1 cellular context compared by ENCODE assay signal in the genomic region with DNA sequence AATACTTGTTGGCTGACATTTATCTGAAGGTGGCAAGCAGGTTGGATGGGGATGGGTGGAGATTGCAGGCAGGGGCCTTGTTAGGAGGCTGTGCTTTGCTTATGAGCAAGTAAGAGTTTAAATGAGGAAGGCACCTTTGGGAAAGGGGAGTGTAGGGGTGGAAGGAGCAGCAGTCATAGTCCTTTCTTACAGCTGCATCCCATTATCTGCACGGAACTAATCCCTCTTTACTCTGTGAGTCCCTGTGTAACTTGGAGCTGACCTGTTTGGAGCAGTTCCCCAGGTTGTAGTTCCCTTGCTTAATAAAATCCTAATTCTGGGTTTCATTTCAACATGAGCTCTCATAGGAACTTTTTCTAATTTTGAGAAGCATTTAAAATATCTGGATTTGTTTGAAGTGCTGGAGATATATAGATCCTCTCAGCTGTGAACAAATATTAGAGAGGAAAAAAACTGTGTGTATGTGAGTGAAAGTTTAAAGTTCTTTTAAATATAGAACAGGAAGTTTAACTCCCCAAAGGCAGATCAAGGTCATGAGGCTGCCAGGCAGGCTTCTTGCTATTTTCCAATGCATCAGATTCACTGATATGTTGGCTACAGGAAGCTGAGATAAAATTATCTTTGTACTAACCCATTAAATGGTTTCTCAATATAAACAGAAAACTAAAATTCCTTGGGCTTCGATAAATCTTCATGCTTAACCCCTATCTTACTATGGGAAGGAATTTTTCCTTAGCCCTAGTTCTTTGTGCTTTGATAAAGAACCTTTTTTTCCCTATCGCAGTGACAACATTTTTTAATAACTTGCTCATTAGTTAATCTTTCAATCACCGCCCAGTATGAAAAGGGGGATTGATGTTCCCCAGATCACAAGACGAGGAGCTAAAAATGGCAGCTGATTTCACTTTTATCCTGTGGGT.
TF ChIP-seq lines count a peak whose summit lies in the region.

No MANE protein-coding gene starts in this region.

TF ChIP-seq in HepG2, 621 proteins besides CTCF, POLR2A, EP300 and RAD21 (continued from another document and continues in another):
- TF ChIP-seq, protein P1, sequence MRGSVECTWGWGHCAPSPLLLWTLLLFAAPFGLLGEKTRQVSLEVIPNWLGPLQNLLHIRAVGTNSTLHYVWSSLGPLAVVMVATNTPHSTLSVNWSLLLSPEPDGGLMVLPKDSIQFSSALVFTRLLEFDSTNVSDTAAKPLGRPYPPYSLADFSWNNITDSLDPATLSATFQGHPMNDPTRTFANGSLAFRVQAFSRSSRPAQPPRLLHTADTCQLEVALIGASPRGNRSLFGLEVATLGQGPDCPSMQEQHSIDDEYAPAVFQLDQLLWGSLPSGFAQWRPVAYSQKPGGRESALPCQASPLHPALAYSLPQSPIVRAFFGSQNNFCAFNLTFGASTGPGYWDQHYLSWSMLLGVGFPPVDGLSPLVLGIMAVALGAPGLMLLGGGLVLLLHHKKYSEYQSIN (CRISPR knock-in tag; IDR thresholded peaks at IDR 0.05; ENCODE audit: borderline replicate concordance) = no peak
- peak; percentile 26; the same call in 1 of the 2 replicates for TF ChIP-seq HOXA3 (CRISPR knock-in tag; IDR thresholded peaks at IDR 0.05)
- TF ChIP-seq GLI4 (CRISPR knock-in tag; IDR thresholded peaks at IDR 0.05; ENCODE audit: borderline replicate concordance) = no peak
- TF ChIP-seq, protein P2, sequence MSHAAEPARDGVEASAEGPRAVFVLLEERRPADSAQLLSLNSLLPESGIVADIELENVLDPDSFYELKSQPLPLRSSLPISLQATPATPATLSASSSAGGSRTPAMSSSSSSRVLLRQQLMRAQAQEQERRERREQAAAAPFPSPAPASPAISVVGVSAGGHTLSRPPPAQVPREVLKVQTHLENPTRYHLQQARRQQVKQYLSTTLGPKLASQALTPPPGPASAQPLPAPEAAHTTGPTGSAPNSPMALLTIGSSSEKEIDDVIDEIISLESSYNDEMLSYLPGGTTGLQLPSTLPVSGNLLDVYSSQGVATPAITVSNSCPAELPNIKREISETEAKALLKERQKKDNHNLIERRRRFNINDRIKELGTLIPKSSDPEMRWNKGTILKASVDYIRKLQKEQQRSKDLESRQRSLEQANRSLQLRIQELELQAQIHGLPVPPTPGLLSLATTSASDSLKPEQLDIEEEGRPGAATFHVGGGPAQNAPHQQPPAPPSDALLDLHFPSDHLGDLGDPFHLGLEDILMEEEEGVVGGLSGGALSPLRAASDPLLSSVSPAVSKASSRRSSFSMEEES (CRISPR knock-in tag; IDR thresholded peaks at IDR 0.05) = peak; percentile 79; the same call in 1 of the 2 replicates
- peak; percentile 21; the same call in 1 of the 2 replicates for TF ChIP-seq MBD4 (IDR thresholded peaks at IDR 0.05; ENCODE audit: borderline replicate concordance, low read length)
- 0 out of 2 replicates have a peak, but pooled peaks have one; percentile 76 for TF ChIP-seq PAX8 (CRISPR knock-in tag; IDR thresholded peaks at IDR 0.05; ENCODE audit: borderline replicate concordance)
- TF ChIP-seq, protein P3, sequence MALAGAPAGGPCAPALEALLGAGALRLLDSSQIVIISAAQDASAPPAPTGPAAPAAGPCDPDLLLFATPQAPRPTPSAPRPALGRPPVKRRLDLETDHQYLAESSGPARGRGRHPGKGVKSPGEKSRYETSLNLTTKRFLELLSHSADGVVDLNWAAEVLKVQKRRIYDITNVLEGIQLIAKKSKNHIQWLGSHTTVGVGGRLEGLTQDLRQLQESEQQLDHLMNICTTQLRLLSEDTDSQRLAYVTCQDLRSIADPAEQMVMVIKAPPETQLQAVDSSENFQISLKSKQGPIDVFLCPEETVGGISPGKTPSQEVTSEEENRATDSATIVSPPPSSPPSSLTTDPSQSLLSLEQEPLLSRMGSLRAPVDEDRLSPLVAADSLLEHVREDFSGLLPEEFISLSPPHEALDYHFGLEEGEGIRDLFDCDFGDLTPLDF (CRISPR knock-in tag; IDR thresholded peaks at IDR 0.05) = no peak
- no peak for TF ChIP-seq KAT2B (IDR thresholded peaks at IDR 0.05; ENCODE audit: borderline replicate concordance, low read depth, low read length)
- no peak for TF ChIP-seq HOXA9 (CRISPR knock-in tag; IDR thresholded peaks at IDR 0.05; ENCODE audit: borderline replicate concordance)
- TF ChIP-seq SRSF1 (optimal IDR thresholded peaks at IDR 0.05; ENCODE audit: low read depth, low read length) = no peak
- TF ChIP-seq, protein P4, sequence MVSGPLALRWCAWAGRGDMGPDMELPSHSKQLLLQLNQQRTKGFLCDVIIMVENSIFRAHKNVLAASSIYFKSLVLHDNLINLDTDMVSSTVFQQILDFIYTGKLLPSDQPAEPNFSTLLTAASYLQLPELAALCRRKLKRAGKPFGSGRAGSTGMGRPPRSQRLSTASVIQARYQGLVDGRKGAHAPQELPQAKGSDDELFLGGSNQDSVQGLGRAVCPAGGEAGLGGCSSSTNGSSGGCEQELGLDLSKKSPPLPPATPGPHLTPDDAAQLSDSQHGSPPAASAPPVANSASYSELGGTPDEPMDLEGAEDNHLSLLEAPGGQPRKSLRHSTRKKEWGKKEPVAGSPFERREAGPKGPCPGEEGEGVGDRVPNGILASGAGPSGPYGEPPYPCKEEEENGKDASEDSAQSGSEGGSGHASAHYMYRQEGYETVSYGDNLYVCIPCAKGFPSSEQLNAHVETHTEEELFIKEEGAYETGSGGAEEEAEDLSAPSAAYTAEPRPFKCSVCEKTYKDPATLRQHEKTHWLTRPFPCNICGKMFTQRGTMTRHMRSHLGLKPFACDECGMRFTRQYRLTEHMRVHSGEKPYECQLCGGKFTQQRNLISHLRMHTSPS (CRISPR knock-in tag; IDR thresholded peaks at IDR 0.05; ENCODE audit: low read depth) = no peak
- TF ChIP-seq NCOA2 (CRISPR knock-in tag; IDR thresholded peaks at IDR 0.05) = peak; percentile 91
- TF ChIP-seq, protein P5, sequence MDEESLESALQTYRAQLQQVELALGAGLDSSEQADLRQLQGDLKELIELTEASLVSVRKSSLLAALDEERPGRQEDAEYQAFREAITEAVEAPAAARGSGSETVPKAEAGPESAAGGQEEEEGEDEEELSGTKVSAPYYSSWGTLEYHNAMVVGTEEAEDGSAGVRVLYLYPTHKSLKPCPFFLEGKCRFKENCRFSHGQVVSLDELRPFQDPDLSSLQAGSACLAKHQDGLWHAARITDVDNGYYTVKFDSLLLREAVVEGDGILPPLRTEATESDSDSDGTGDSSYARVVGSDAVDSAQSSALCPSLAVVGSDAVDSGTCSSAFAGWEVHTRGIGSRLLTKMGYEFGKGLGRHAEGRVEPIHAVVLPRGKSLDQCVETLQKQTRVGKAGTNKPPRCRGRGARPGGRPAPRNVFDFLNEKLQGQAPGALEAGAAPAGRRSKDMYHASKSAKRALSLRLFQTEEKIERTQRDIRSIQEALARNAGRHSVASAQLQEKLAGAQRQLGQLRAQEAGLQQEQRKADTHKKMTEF (CRISPR knock-in tag; IDR thresholded peaks at IDR 0.05) = peak; percentile 72
- TF ChIP-seq, protein P6, sequence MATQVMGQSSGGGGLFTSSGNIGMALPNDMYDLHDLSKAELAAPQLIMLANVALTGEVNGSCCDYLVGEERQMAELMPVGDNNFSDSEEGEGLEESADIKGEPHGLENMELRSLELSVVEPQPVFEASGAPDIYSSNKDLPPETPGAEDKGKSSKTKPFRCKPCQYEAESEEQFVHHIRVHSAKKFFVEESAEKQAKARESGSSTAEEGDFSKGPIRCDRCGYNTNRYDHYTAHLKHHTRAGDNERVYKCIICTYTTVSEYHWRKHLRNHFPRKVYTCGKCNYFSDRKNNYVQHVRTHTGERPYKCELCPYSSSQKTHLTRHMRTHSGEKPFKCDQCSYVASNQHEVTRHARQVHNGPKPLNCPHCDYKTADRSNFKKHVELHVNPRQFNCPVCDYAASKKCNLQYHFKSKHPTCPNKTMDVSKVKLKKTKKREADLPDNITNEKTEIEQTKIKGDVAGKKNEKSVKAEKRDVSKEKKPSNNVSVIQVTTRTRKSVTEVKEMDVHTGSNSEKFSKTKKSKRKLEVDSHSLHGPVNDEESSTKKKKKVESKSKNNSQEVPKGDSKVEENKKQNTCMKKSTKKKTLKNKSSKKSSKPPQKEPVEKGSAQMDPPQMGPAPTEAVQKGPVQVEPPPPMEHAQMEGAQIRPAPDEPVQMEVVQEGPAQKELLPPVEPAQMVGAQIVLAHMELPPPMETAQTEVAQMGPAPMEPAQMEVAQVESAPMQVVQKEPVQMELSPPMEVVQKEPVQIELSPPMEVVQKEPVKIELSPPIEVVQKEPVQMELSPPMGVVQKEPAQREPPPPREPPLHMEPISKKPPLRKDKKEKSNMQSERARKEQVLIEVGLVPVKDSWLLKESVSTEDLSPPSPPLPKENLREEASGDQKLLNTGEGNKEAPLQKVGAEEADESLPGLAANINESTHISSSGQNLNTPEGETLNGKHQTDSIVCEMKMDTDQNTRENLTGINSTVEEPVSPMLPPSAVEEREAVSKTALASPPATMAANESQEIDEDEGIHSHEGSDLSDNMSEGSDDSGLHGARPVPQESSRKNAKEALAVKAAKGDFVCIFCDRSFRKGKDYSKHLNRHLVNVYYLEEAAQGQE (IDR thresholded peaks at IDR 0.05; ENCODE audit: borderline replicate concordance in 1 of 2, low read depth in 1 of 2, low read length in 2 of 2) = no peak
- no peak for TF ChIP-seq AKAP8 (CRISPR knock-in tag; IDR thresholded peaks at IDR 0.05)
- TF ChIP-seq TSC22D2 (CRISPR knock-in tag; IDR thresholded peaks at IDR 0.05; ENCODE audit: borderline replicate concordance) = no peak
- TF ChIP-seq, protein P7, sequence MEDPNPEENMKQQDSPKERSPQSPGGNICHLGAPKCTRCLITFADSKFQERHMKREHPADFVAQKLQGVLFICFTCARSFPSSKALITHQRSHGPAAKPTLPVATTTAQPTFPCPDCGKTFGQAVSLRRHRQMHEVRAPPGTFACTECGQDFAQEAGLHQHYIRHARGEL (CRISPR knock-in tag; IDR thresholded peaks at IDR 0.05) = no peak
- no peak for TF ChIP-seq KLF11 (CRISPR knock-in tag; IDR thresholded peaks at IDR 0.05)
- TF ChIP-seq POLR2G (IDR thresholded peaks at IDR 0.05; ENCODE audit: low read depth, low read length) = no peak; the same call in 1 of the 2 replicates
- TF ChIP-seq, protein P8, sequence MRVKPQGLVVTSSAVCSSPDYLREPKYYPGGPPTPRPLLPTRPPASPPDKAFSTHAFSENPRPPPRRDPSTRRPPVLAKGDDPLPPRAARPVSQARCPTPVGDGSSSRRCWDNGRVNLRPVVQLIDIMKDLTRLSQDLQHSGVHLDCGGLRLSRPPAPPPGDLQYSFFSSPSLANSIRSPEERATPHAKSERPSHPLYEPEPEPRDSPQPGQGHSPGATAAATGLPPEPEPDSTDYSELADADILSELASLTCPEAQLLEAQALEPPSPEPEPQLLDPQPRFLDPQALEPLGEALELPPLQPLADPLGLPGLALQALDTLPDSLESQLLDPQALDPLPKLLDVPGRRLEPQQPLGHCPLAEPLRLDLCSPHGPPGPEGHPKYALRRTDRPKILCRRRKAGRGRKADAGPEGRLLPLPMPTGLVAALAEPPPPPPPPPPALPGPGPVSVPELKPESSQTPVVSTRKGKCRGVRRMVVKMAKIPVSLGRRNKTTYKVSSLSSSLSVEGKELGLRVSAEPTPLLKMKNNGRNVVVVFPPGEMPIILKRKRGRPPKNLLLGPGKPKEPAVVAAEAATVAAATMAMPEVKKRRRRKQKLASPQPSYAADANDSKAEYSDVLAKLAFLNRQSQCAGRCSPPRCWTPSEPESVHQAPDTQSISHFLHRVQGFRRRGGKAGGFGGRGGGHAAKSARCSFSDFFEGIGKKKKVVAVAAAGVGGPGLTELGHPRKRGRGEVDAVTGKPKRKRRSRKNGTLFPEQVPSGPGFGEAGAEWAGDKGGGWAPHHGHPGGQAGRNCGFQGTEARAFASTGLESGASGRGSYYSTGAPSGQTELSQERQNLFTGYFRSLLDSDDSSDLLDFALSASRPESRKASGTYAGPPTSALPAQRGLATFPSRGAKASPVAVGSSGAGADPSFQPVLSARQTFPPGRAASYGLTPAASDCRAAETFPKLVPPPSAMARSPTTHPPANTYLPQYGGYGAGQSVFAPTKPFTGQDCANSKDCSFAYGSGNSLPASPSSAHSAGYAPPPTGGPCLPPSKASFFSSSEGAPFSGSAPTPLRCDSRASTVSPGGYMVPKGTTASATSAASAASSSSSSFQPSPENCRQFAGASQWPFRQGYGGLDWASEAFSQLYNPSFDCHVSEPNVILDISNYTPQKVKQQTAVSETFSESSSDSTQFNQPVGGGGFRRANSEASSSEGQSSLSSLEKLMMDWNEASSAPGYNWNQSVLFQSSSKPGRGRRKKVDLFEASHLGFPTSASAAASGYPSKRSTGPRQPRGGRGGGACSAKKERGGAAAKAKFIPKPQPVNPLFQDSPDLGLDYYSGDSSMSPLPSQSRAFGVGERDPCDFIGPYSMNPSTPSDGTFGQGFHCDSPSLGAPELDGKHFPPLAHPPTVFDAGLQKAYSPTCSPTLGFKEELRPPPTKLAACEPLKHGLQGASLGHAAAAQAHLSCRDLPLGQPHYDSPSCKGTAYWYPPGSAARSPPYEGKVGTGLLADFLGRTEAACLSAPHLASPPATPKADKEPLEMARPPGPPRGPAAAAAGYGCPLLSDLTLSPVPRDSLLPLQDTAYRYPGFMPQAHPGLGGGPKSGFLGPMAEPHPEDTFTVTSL (CRISPR knock-in tag; IDR thresholded peaks at IDR 0.05; ENCODE audit: borderline replicate concordance) = peak; percentile 59; the same call in 1 of the 2 replicates
- no peak for TF ChIP-seq ZNF230 (CRISPR knock-in tag; IDR thresholded peaks at IDR 0.05)
- no peak; the same call in 1 of the 2 replicates for TF ChIP-seq SMAD3 (CRISPR knock-in tag; IDR thresholded peaks at IDR 0.05)
- TF ChIP-seq ZSCAN21 (CRISPR knock-in tag; IDR thresholded peaks at IDR 0.05; ENCODE audit: borderline replicate concordance) = no peak
- no peak for TF ChIP-seq ZNF674 (CRISPR knock-in tag; IDR thresholded peaks at IDR 0.05; ENCODE audit: low read depth)
- TF ChIP-seq SP5 (CRISPR knock-in tag; IDR thresholded peaks at IDR 0.05; ENCODE audit: borderline replicate concordance, low read depth) = no peak
- TF ChIP-seq, protein P9, sequence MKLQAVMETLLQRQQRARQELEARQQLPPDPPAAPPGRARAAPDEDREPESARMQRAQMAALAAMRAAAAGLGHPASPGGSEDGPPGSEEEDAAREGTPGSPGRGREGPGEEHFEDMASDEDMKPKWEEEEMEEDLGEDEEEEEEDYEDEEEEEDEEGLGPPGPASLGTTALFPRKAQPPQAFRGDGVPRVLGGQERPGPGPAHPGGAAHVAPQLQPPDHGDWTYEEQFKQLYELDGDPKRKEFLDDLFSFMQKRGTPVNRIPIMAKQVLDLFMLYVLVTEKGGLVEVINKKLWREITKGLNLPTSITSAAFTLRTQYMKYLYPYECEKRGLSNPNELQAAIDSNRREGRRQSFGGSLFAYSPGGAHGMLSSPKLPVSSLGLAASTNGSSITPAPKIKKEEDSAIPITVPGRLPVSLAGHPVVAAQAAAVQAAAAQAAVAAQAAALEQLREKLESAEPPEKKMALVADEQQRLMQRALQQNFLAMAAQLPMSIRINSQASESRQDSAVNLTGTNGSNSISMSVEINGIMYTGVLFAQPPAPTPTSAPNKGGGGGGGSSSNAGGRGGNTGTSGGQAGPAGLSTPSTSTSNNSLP (IDR thresholded peaks at IDR 0.05; ENCODE audit: low read depth, low read length) = peak; percentile 89
